In genomic region chr2:187138240-187138639, GRCh38 we compare ENCODE assay signal across 8 cellular contexts.
DNase-seq lines count a peak whose midpoint lies in the region; ATAC-seq, FAIRE-seq and TF ChIP-seq lines count a peak whose summit lies in the region.

No MANE protein-coding gene starts in this region.

- no peaks in the 10 kb centered on the region for H3K79me1 ChIP-seq in H1 (ENCODE audit: low read depth, low read length)

- H3K9ac ChIP-seq in H1 (replicated peaks in 1 of 4; ENCODE audit: extremely low read depth in 1 of 4, low read depth in 3 of 4, low read length in 3 of 4), result no peak overlapping the region

- intact Hi-C loops in Right ventricle myocardium inferior (cut with DNase I) (loop anchor here (2.0 to 10.0 kb wide), 3 partner anchors 159 to 317 kb away; no protein-coding TSS in a partner anchor), cardiac septum (cut with DNase I) (loop anchor here (2.0 to 5.0 kb wide), 3 partner anchors 231 to 311 kb away; partner anchors contain the start of gene CALCRL)

- H3K27ac Mint-ChIP-seq in nephron progenitor cell, result no peak overlapping the region

- H3K23ac ChIP-seq in H1 (ENCODE audit: insufficient read length), result no peak overlapping the region

- TF ChIP-seq POLR2A in H1 (IDR thresholded peaks at IDR 0.05; ENCODE audit: control extremely low read depth in 1 of 2, low read depth in 2 of 2, low read length in 2 of 2), result no peak

- H2BK5ac ChIP-seq in H1 (ENCODE audit: low read depth, low read length), result no peak overlapping the region

- H3K4me3 ChIP-seq in H1 (ENCODE audit: extremely low read depth in 1 of 4, insufficient read depth in 2 of 4, low read depth in 3 of 4, low read length in 4 of 4), result no peak overlapping the region

- ATAC-seq in Right ventricle myocardium inferior, result peak; percentile 87

- no peak overlapping the region for H2BK120ac ChIP-seq in H1 (replicated peaks; ENCODE audit: low read depth, low read length)

- no peaks in the 10 kb centered on the region for H3K4me1 ChIP-seq in H1 (replicated peaks in 1 of 4; ENCODE audit: control insufficient read depth in 3 of 4, insufficient read depth in 4 of 4, low read length in 3 of 4)

- CTCF ChIA-PET in H1 (lab: Charles Lee; ENCODE audit: partially characterized antibody), result interaction anchor here (0.6 to 2.0 kb wide), 13 partner anchors 8 to 363 kb away, joined by 3 to 7 read pairs (median 5); partner anchors contain the start of gene CALCRL

- peak; percentile 95 for FAIRE-seq in H1 (lab: Jason Lieb, UNC)

- no peaks in the 10 kb centered on the region for H3K79me2 ChIP-seq in H1 (ENCODE audit: control insufficient read depth in 1 of 2, insufficient read depth in 2 of 2, low read length in 2 of 2)

- no peak overlapping the region for H2AK5ac ChIP-seq in H1 (ENCODE audit: low read depth, low read length)

- 0 out of 4 replicates have a peak, but pooled peaks cover 0 to 4% of the 10 kb centered on the region in 2 experiments for H3K9me3 ChIP-seq in H1 (ENCODE audit: insufficient read depth in 2 of 2, low read depth in 1 of 2, low read length in 1 of 2)

- no peak overlapping the region for H3K27ac ChIP-seq in H1 (ENCODE audit: low read depth, low read length)

- no peaks in the 10 kb centered on the region for H3K4me1 Mint-ChIP-seq in nephron progenitor cell

- no peak overlapping the region for H3K18ac ChIP-seq in H1 (ENCODE audit: extremely low read depth, low read length)

- H4K91ac ChIP-seq in H1 (replicated peaks; ENCODE audit: insufficient read length, low read length), result no peak overlapping the region

- no peaks in the 10 kb centered on the region for H3K9me3 Mint-ChIP-seq in nephron progenitor cell

- POLR2A ChIA-PET in H1 (lab: Charles Lee; ENCODE audit: partially characterized antibody), result no interaction called here

- H4K8ac ChIP-seq in H1 (ENCODE audit: extremely low read depth, insufficient read depth, low read length), result no peak overlapping the region

- no peaks in the 10 kb centered on the region for H4K20me1 ChIP-seq in H1 (replicated peaks in 1 of 2; ENCODE audit: control insufficient read depth in 1 of 2, insufficient read depth in 2 of 2, low read length in 2 of 2)

- no peak overlapping the region for H4K5ac ChIP-seq in H1 (ENCODE audit: insufficient read length, low read depth, low read length)

- H3K27me3 Mint-ChIP-seq in nephron progenitor cell (ENCODE audit: low read depth, poor library complexity), result no peaks in the 10 kb centered on the region

- no peak overlapping the region for H2BK15ac ChIP-seq in H1 (ENCODE audit: low read length)

- H2BK12ac ChIP-seq in H1 (ENCODE audit: low read depth, low read length), result no peak overlapping the region

- no peak overlapping the region for H3K4me2 ChIP-seq in H1 (ENCODE audit: insufficient read depth in 1 of 2, low read depth in 2 of 2, low read length in 2 of 2)

- H3K4ac ChIP-seq in H1 (replicated peaks; ENCODE audit: insufficient read length, low read depth, low read length), result no peak overlapping the region

- no peak overlapping the region for H3K4me3 Mint-ChIP-seq in nephron progenitor cell

- TF ChIP-seq CTCF in H1 (IDR thresholded peaks at IDR 0.05; ENCODE audit: control extremely low read depth in 1 of 3, insufficient read depth in 1 of 3, low read depth in 1 of 3, low read length in 3 of 3), result peak; percentile 69 to 78 (median 69)
- peak; percentile 36 for TF ChIP-seq CTCF in nephron progenitor cell (IDR thresholded peaks at IDR 0.05)

- no peak overlapping the region for H3K56ac ChIP-seq in H1 (replicated peaks; ENCODE audit: insufficient read length, low read depth, low read length)

- WGBS in H1 (ENCODE audit: extremely low coverage in 1 of 2, insufficient coverage in 1 of 2, insufficient read length in 1 of 2, insufficient replicate concordance in 2 of 2, low coverage in 1 of 2, low lambda C conversion rate in 2 of 2, missing lambda C conversion rate in 1 of 2), 2 experiments, result 69% methylated on average over 1 of the region's 1 CpG; no CpG with 5 or more reads in 1 of the 2 experiments

- no peaks in the 10 kb centered on the region for H3K36me3 ChIP-seq in H1 (ENCODE audit: control insufficient read depth in 2 of 4, insufficient read depth in 4 of 4, low read length in 3 of 4)

- no peak for TF ChIP-seq EP300 in H1 (IDR thresholded peaks at IDR 0.05; ENCODE audit: borderline replicate concordance in 1 of 2, low read depth in 2 of 2, low read length in 2 of 2)

- no peak overlapping the region for H3K14ac ChIP-seq in H1 (ENCODE audit: insufficient read length)

- DNase-seq in Right ventricle myocardium inferior (ENCODE audit: missing footprints) (peak; percentile 67), cardiac septum (ENCODE audit: low spot score) (no peak), LoVo (ENCODE audit: low spot score) (peak; percentile 19), H1 (ENCODE audit: low read depth in 1 of 2, low spot score in 2 of 2) (no peak), nephron progenitor cell (peak; percentile 23), NCI-H1694 (lab: John Stamatoyannopoulos, UW) (no peak)
- no peak for DNase-seq in activated naive CD4-positive, alpha-beta T cell treated with anti-CD3 and anti-CD28 coated beads, Interleukin-2, amount 50 U/mL, for 16 hours
- DNase-seq in stimulated activated CD4-positive, alpha-beta T cell treated with anti-CD3 and anti-CD28 coated beads, Interleukin-15, amount 100 ng/mL, for 24 hours, result no peak

- H3K27me3 ChIP-seq in H1 (replicated peaks in 1 of 4; ENCODE audit: control insufficient read depth in 3 of 4, extremely low read depth in 1 of 4, insufficient read depth in 3 of 4, low read length in 3 of 4), result no peaks in the 10 kb centered on the region

- H3K23me2 ChIP-seq in H1 (ENCODE audit: low read depth, low read length), result no peaks in the 10 kb centered on the region

- peak; percentile 78 to 81 for TF ChIP-seq RAD21 in H1 (IDR thresholded peaks at IDR 0.05 in 1 of 2, conservative IDR thresholded peaks at IDR 0.05 in 1 of 2; ENCODE audit: low read depth in 2 of 2, low read length in 2 of 2)

- no peak overlapping the region for H2AFZ ChIP-seq in H1 (ENCODE audit: low read length)

- H3K36me3 Mint-ChIP-seq in nephron progenitor cell (ENCODE audit: low read depth), result no peaks in the 10 kb centered on the region

- H2BK20ac ChIP-seq in H1 (ENCODE audit: low read length), result no peak overlapping the region

TF ChIP-seq in H1, 55 proteins besides CTCF, POLR2A, EP300 and RAD21:
- no peak for TF ChIP-seq HDAC6 (IDR thresholded peaks at IDR 0.05; ENCODE audit: low read depth, low read length)
- no peak for TF ChIP-seq CBX5 (IDR thresholded peaks at IDR 0.05; ENCODE audit: low read depth, low read length)
- no peak for TF ChIP-seq TAF1 (IDR thresholded peaks at IDR 0.05; ENCODE audit: low read depth, low read length)
- no peak for TF ChIP-seq KDM1A (IDR thresholded peaks at IDR 0.05; ENCODE audit: borderline replicate concordance, low read length)
- no peak for TF ChIP-seq SIN3A (conservative IDR thresholded peaks at IDR 0.05 in 1 of 2, IDR thresholded peaks at IDR 0.05 in 1 of 2; ENCODE audit: low read depth in 1 of 2, low read length in 2 of 2)
- no peak for TF ChIP-seq JUN (IDR thresholded peaks at IDR 0.05; ENCODE audit: low read depth, low read length)
- TF ChIP-seq POU5F1 (IDR thresholded peaks at IDR 0.05; ENCODE audit: low read depth, low read length), result no peak
- TF ChIP-seq NRF1 (IDR thresholded peaks at IDR 0.05; ENCODE audit: low read depth, low read length), result no peak
- no peak for TF ChIP-seq PHF8 (conservative IDR thresholded peaks at IDR 0.05; ENCODE audit: low read depth, low read length)
- no peak for TF ChIP-seq POLR2AphosphoS5 (IDR thresholded peaks at IDR 0.05; ENCODE audit: low read depth, low read length)
- no peak for TF ChIP-seq TAF7 (optimal IDR thresholded peaks at IDR 0.05; ENCODE audit: borderline replicate concordance, low read depth, low read length)
- no peak for TF ChIP-seq CEBPB (IDR thresholded peaks at IDR 0.05; ENCODE audit: low read depth, low read length)
- TF ChIP-seq MAFK (IDR thresholded peaks at IDR 0.05; ENCODE audit: low read depth, low read length), result no peak
- no peak for TF ChIP-seq SUZ12 (IDR thresholded peaks at IDR 0.05; ENCODE audit: low read length)
- TF ChIP-seq CREB1 (IDR thresholded peaks at IDR 0.05), result no peak
- TF ChIP-seq SP2 (IDR thresholded peaks at IDR 0.05; ENCODE audit: low read length), result no peak
- TF ChIP-seq CHD2 (IDR thresholded peaks at IDR 0.05; ENCODE audit: low read length), result no peak
- no peak for TF ChIP-seq ATF2 (IDR thresholded peaks at IDR 0.05; ENCODE audit: low read length)
TF ChIP-seq in H1: peak in this region for 0.

Comparison
In these comparisons a context has a peak if more than half of its experiments do, and no peak if none do; other contexts are left out.
1. DNase-seq: peak in Right ventricle myocardium inferior (single experiment), LoVo (single experiment) and nephron progenitor cell (single experiment); none in cardiac septum (single experiment), H1 (0 of 2), activated naive CD4-positive, alpha-beta T cell treated with anti-CD3 and anti-CD28 coated beads, Interleukin-2, amount 50 U/mL, for 16 hours (single experiment), stimulated activated CD4-positive, alpha-beta T cell treated with anti-CD3 and anti-CD28 coated beads, Interleukin-15, amount 100 ng/mL, for 24 hours (single experiment) and NCI-H1694 (single experiment).